ENCODE assay signal across 16 cellular contexts in genomic region chr5:150342583-150342982, GRCh38. TPM values are rescaled to one million over a fixed set of nuclear protein-coding genes. Genes with fewer than 3 reads are reported as not detected.
"Had no signal": no experiment of that assay in that cellular context is flagged by ENCODE, and none has a peak within 500 bp of the region (broad histone marks: within the 10 kb centered on the region; RNA-seq: fewer than 3 reads in every experiment).

No MANE protein-coding gene starts in this region.

- ATAC-seq: activated CD4-positive, alpha-beta T cell treated with anti-CD3 and anti-CD28 coated beads for 36 hours; body of pancreas; gastrocnemius medialis; left ventricle myocardium superior had no signal

- H3K27ac Mint-ChIP-seq: activated CD4-positive, alpha-beta T cell treated with anti-CD3 and anti-CD28 coated beads for 36 hours; activated naive CD4-positive, alpha-beta T cell treated with anti-CD3 and anti-CD28 coated beads, Interleukin-2, amount 10 ng/mL, durations not matched to agents 7 days and 5 days; activated T-helper 2 cell treated with anti-CD3 and anti-CD28 coated beads, Interferon-gamma antibody, Interleukin-2, Interleukin-4, amounts not matched to agents 10 μg/mL and 5 μg/mL and 100 μg/mL, durations not matched to agents 14 hours and 24 hours and 36 hours had no signal

- H3K9me3 Mint-ChIP-seq: activated naive CD4-positive, alpha-beta T cell treated with anti-CD3 and anti-CD28 coated beads, Interleukin-2, amount 10 ng/mL, durations not matched to agents 7 days and 5 days; activated T-helper 2 cell treated with anti-CD3 and anti-CD28 coated beads, Interferon-gamma antibody, Interleukin-2, Interleukin-4, amounts not matched to agents 10 μg/mL and 5 μg/mL and 100 μg/mL, durations not matched to agents 14 hours and 24 hours and 36 hours; neural crest cell had no signal

- H3K4me3 ChIP-seq: body of pancreas, gastrocnemius medialis, ovary had no signal

- H3K27me3 Mint-ChIP-seq: activated CD4-positive, alpha-beta T cell treated with anti-CD3 and anti-CD28 coated beads for 36 hours had no signal

- H3K36me3 Mint-ChIP-seq: activated naive CD4-positive, alpha-beta T cell treated with anti-CD3 and anti-CD28 coated beads, Interleukin-2, amount 10 ng/mL, durations not matched to agents 7 days and 5 days had no signal

- DNase-seq: activated CD4-positive, alpha-beta T cell treated with anti-CD3 and anti-CD28 coated beads for 36 hours; activated CD8-positive, alpha-beta memory T cell treated with anti-CD3 and anti-CD28 coated beads for 24 hours; activated naive CD4-positive, alpha-beta T cell treated with anti-CD3 and anti-CD28 coated beads, Interleukin-2, amount 10 ng/mL, durations not matched to agents 7 days and 5 days; body of pancreas; central memory CD4-positive, alpha-beta T cell; effector memory CD4-positive, alpha-beta T cell; gastrocnemius medialis; left ventricle myocardium superior; ovary; stimulated activated CD4-positive, alpha-beta T cell treated with anti-CD3 and anti-CD28 coated beads, Interleukin-4, amount 100 ng/mL, for 1 hour; stimulated activated CD8-positive, alpha-beta memory T cell treated with anti-CD3 and anti-CD28 coated beads, Interleukin-4, amount 100 ng/mL, for 48 hours; T-helper 9 cell had no signal

- H3K4me3 Mint-ChIP-seq: activated CD4-positive, alpha-beta T cell treated with anti-CD3 and anti-CD28 coated beads for 36 hours; activated naive CD4-positive, alpha-beta T cell treated with anti-CD3 and anti-CD28 coated beads, Interleukin-2, amount 10 ng/mL, durations not matched to agents 7 days and 5 days; neural crest cell had no signal

RNA-seq across cellular contexts. Expression of gene ARSI, which starts 39.9 kb away (rescaled TPM):
- total RNA-seq: activated CD4-positive, alpha-beta T cell treated with anti-CD3 and anti-CD28 coated beads for 36 hours; activated T-helper 2 cell treated with anti-CD3 and anti-CD28 coated beads, Interferon-gamma antibody, Interleukin-2, Interleukin-4, amounts not matched to agents 10 μg/mL and 5 μg/mL and 100 μg/mL, durations not matched to agents 14 hours and 24 hours and 36 hours; gastrocnemius medialis had no signal

RNA-seq across cellular contexts. Expression of gene CAMK2A, which starts 53.0 kb away (rescaled TPM):
- total RNA-seq: activated CD4-positive, alpha-beta T cell treated with anti-CD3 and anti-CD28 coated beads for 36 hours; activated T-helper 2 cell treated with anti-CD3 and anti-CD28 coated beads, Interferon-gamma antibody, Interleukin-2, Interleukin-4, amounts not matched to agents 10 μg/mL and 5 μg/mL and 100 μg/mL, durations not matched to agents 14 hours and 24 hours and 36 hours; kidney epithelial cell; mesenteric fat pad had no signal
